ENCODE assay signal across 10 cellular contexts in genomic region chr7:83419013-83419412, GRCh38.
"Had no signal": no experiment of that assay in that cellular context is flagged by ENCODE, and none has a peak within 500 bp of the region (broad histone marks: within the 10 kb centered on the region; RNA-seq: fewer than 3 reads in every experiment).

No MANE protein-coding gene starts in this region.

- H3K4me3 Mint-ChIP-seq: GM23338, H9, HFFc6 had no signal

- H3K4me3 ChIP-seq: GM23248, GM23338, HAP-1 had no signal

- H3K27ac Mint-ChIP-seq: GM23338, H9, HFFc6 had no signal

- DNase-seq: GM23248, GOT3, H7, H9, HCEC 1CT, HFFc6 had no signal

- H3K9me3 ChIP-seq: HAP-1 had no signal

- H3K9me3 Mint-ChIP-seq: GM23338, H9, HFFc6 had no signal

- H3K4me2 ChIP-seq: GM23338 had no signal

- H3K9ac ChIP-seq: GM23248 had no signal

- FAIRE-seq: H54 had no signal

- H3K36me3 ChIP-seq: HAP-1 had no signal

- H2AFZ ChIP-seq: GM23248, GM23338 had no signal

- H3K27ac ChIP-seq: GM23248 had no signal

- ATAC-seq: GM23338, HCT116 had no signal
